ENCODE assay signal across 1 cellular context in the genomic region with DNA sequence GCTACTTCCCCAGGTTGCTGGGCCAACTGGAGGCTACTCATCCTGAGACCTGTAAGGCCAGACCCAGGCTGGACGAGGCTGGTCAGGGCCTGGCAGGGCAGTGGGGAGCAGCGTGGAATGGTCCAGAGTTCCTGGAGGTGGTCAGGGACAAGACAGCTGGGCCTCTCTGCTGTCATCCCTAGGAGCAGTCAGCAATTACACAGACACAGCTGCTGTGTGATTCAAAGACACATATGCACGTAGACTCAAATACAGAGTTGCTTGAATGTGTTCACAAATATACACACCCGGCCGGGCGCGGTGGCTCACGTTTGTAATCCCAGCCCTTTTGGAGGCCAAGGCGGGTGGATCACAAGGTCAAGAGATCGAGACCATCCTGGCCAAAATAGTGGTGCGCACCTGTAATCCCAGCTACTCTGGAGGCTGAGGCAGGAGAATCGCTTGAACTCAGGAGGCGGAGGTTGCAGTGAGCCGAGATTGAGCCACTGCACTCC.
TF ChIP-seq lines count a peak whose summit lies in the region.

No MANE protein-coding gene starts in this region.

TF ChIP-seq in IMR-90, 13 proteins besides CTCF, POLR2A, EP300 and RAD21:
- TF ChIP-seq CHD1 (IDR thresholded peaks at IDR 0.05; ENCODE audit: low read depth, low read length) = no peak
- TF ChIP-seq NFE2L2 (IDR thresholded peaks at IDR 0.05; ENCODE audit: low read depth, low read length) = no peak
- TF ChIP-seq, protein P1, sequence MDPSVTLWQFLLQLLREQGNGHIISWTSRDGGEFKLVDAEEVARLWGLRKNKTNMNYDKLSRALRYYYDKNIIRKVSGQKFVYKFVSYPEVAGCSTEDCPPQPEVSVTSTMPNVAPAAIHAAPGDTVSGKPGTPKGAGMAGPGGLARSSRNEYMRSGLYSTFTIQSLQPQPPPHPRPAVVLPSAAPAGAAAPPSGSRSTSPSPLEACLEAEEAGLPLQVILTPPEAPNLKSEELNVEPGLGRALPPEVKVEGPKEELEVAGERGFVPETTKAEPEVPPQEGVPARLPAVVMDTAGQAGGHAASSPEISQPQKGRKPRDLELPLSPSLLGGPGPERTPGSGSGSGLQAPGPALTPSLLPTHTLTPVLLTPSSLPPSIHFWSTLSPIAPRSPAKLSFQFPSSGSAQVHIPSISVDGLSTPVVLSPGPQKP (IDR thresholded peaks at IDR 0.05; ENCODE audit: borderline replicate concordance, low read depth, low read length) = no peak
- TF ChIP-seq FOS (IDR thresholded peaks at IDR 0.05; ENCODE audit: low read depth, low read length) = no peak
- no peak for TF ChIP-seq SMC3 (IDR thresholded peaks at IDR 0.05; ENCODE audit: low read depth, low read length)
- no peak for TF ChIP-seq MXI1 (IDR thresholded peaks at IDR 0.05; ENCODE audit: borderline replicate concordance, low read depth, low read length)
- no peak for TF ChIP-seq MAFK (IDR thresholded peaks at IDR 0.05; ENCODE audit: low read depth, low read length)
